Comparison of ENCODE assay signal across 19 cellular contexts in the genomic region with DNA sequence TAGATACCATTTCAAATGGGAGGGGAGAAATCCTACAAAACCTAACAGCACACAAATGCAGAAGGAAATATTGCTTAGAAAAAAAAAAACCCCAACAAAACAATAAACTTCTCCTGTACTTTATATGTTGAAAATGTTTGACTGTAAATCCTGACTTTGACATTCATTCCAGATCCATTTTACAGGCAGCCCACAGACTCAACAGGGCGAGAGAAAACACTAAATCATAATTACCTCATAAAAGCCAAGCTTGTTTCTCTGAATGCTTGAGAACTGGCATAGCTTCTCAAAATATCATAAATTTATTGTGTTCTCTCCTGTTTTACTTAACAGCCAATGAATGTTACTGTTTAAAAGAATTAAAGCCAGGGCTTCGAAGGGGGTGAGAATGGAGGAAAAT.
DNase-seq lines count a peak whose midpoint lies in the region; ATAC-seq and TF ChIP-seq lines count a peak whose summit lies in the region.
"Had no signal": no experiment of that assay in that cellular context is flagged by ENCODE, and none has a peak within 500 bp of the region (broad histone marks: within the 10 kb centered on the region; RNA-seq: fewer than 3 reads in every experiment).

No MANE protein-coding gene starts in this region.

- no peaks in the 10 kb centered on the region for H3K9me3 ChIP-seq in HEK293 (ENCODE audit: control insufficient read depth, insufficient read depth, low read depth, low read length)
- H3K9me3 ChIP-seq: BLaER1 treated with 17β-estradiol and CSF1 and Interleukin-3, amounts not matched to agents 10 nM and 100 nM; HAP-1 had no signal

- no peaks in the 10 kb centered on the region for H3K27me3 Mint-ChIP-seq in naive thymus-derived CD8-positive, alpha-beta T cell
- H3K27me3 Mint-ChIP-seq: B cell; CD4-positive, alpha-beta T cell; CD8-positive, alpha-beta memory T cell had no signal

- no peaks in the 10 kb centered on the region for H3K9me3 Mint-ChIP-seq in naive thymus-derived CD8-positive, alpha-beta T cell
- H3K9me3 Mint-ChIP-seq: CD4-positive, alpha-beta T cell; CD8-positive, alpha-beta memory T cell had no signal

- CTCF ChIA-PET in HEK293 (lab: Yijun Ruan, JAX), result no interaction called here

- peaks cover 3% of the 10 kb centered on the region; the same call in 1 of the 2 replicates for H3K4me1 ChIP-seq in HEK293 (ENCODE audit: control insufficient read depth, insufficient read depth, low read length)
- H3K4me1 ChIP-seq: HAP-1 had no signal

- POLR2A ChIA-PET in HEK293 (lab: Yijun Ruan, JAX), result no interaction called here
- POLR2A ChIA-PET in naive thymus-derived CD8-positive, alpha-beta T cell (lab: Charles Lee), result no interaction called here

- no peaks in the 10 kb centered on the region for H3K36me3 Mint-ChIP-seq in naive thymus-derived CD8-positive, alpha-beta T cell
- H3K36me3 Mint-ChIP-seq: CD14-positive monocyte had no signal

- peak; percentile 49 for DNase-seq in LNCaP clone FGC (ENCODE audit: low read depth)
- no peak for DNase-seq in left colon
- no peak for DNase-seq in naive thymus-derived CD8-positive, alpha-beta T cell
- DNase-seq: CD4-positive, alpha-beta T cell; CD8-positive, alpha-beta memory T cell; DMS 273 treated with DMSO at 0.1 percent for 48 hours; DMS79; EL; GDM1; GOT3 had no signal

- peak; percentile 46 for ATAC-seq in left colon
- no peak for ATAC-seq in GM21528 (IDR thresholded peaks at IDR 0.05; ENCODE audit: low FRiP score, unreplicated experiment)
- ATAC-seq in naive thymus-derived CD8-positive, alpha-beta T cell, result no peak
- ATAC-seq in GM19463 (IDR thresholded peaks at IDR 0.05; ENCODE audit: unreplicated experiment), result no peak
- ATAC-seq: GM12878 had no signal

- intact Hi-C loops in left colon (cut with DNase I, micrococcal nuclease), result no loop called here

- H3K27ac Mint-ChIP-seq in naive thymus-derived CD8-positive, alpha-beta T cell, result no peak overlapping the region
- H3K27ac Mint-ChIP-seq: B cell; CD14-positive monocyte; CD4-positive, alpha-beta T cell; CD8-positive, alpha-beta memory T cell had no signal

- H3K4me3 ChIP-seq in HEK293 (ENCODE audit: low read depth, low read length), result no peak overlapping the region
- H3K4me3 ChIP-seq in LNCaP clone FGC (ENCODE audit: low read depth, low read length), result no peak overlapping the region
- H3K4me3 ChIP-seq: BLaER1 treated with 17β-estradiol and CSF1 and Interleukin-3, amounts not matched to agents 10 nM and 100 nM; GM12878; HAP-1 had no signal

- no peaks in the 10 kb centered on the region for H3K36me3 ChIP-seq in HEK293 (ENCODE audit: control insufficient read depth in 2 of 2, insufficient read depth in 1 of 2, low read length in 2 of 2)
- H3K36me3 ChIP-seq: BLaER1 treated with 17β-estradiol and CSF1 and Interleukin-3, amounts not matched to agents 10 nM and 100 nM; HAP-1 had no signal

- H3K27ac ChIP-seq in HEK293 (ENCODE audit: extremely low read depth, low read depth, low read length), result no peak overlapping the region
- H3K27ac ChIP-seq: 22Rv1; BLaER1 treated with 17β-estradiol and CSF1 and Interleukin-3, amounts not matched to agents 10 nM and 100 nM had no signal

- H3K4me1 Mint-ChIP-seq in naive thymus-derived CD8-positive, alpha-beta T cell, result peaks cover 0 to 8% (median 5%) of the 10 kb centered on the region in 4 donors
- H3K4me1 Mint-ChIP-seq: CD8-positive, alpha-beta memory T cell had no signal

- no peak overlapping the region for H3K4me3 Mint-ChIP-seq in naive thymus-derived CD8-positive, alpha-beta T cell
- H3K4me3 Mint-ChIP-seq: B cell; CD14-positive monocyte; CD4-positive, alpha-beta T cell; CD8-positive, alpha-beta memory T cell had no signal

- TF ChIP-seq CTCF in HEK293 (tag by site-specific recombination; IDR thresholded peaks at IDR 0.05), result no peak
- TF ChIP-seq CTCF in LNCaP clone FGC (IDR thresholded peaks at IDR 0.05; ENCODE audit: control insufficient read depth, extremely low read depth, insufficient read depth), result no peak

TF ChIP-seq in HEK293, 187 proteins besides CTCF, POLR2A, EP300 and RAD21 (continues in another document):
- TF ChIP-seq ZNF274 (IDR thresholded peaks at IDR 0.05; ENCODE audit: low read length), result no peak
- TF ChIP-seq ZNF274 (tag by site-specific recombination; IDR thresholded peaks at IDR 0.05; ENCODE audit: borderline replicate concordance), result no peak
- 0 out of 2 replicates have a peak, but pooled peaks have one; percentile 12 for TF ChIP-seq ZFHX2 (tag by site-specific recombination; conservative IDR thresholded peaks at IDR 0.05)
- TF ChIP-seq, protein P1, sequence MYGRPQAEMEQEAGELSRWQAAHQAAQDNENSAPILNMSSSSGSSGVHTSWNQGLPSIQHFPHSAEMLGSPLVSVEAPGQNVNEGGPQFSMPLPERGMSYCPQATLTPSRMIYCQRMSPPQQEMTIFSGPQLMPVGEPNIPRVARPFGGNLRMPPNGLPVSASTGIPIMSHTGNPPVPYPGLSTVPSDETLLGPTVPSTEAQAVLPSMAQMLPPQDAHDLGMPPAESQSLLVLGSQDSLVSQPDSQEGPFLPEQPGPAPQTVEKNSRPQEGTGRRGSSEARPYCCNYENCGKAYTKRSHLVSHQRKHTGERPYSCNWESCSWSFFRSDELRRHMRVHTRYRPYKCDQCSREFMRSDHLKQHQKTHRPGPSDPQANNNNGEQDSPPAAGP (tag by site-specific recombination; IDR thresholded peaks at IDR 0.05), result no peak
- TF ChIP-seq, protein P2, sequence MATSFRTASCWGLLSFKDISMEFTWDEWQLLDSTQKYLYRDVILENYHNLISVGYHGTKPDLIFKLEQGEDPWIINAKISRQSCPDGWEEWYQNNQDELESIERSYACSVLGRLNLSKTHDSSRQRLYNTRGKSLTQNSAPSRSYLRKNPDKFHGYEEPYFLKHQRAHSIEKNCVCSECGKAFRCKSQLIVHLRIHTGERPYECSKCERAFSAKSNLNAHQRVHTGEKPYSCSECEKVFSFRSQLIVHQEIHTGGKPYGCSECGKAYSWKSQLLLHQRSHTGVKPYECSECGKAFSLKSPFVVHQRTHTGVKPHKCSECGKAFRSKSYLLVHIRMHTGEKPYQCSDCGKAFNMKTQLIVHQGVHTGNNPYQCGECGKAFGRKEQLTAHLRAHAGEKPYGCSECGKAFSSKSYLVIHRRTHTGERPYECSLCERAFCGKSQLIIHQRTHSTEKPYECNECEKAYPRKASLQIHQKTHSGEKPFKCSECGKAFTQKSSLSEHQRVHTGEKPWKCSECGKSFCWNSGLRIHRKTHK (tag by site-specific recombination; IDR thresholded peaks at IDR 0.05), result no peak
- TF ChIP-seq ZNF350 (tag by site-specific recombination; IDR thresholded peaks at IDR 0.05), result no peak
- TF ChIP-seq GLIS2 (tag by site-specific recombination; IDR thresholded peaks at IDR 0.05), result no peak
- no peak for TF ChIP-seq ZNF138 (tag by site-specific recombination; IDR thresholded peaks at IDR 0.05; ENCODE audit: borderline replicate concordance)
- TF ChIP-seq ZBTB7A (tag by site-specific recombination; IDR thresholded peaks at IDR 0.05; ENCODE audit: low read depth), result no peak
- no peak for TF ChIP-seq ZNF660 (tag by site-specific recombination; IDR thresholded peaks at IDR 0.05)
- TF ChIP-seq ZFP69B (tag by site-specific recombination; IDR thresholded peaks at IDR 0.05), result no peak
- TF ChIP-seq ZNF133 (tag by site-specific recombination; IDR thresholded peaks at IDR 0.05), result no peak
- TF ChIP-seq ZNF335 (tag by site-specific recombination; conservative IDR thresholded peaks at IDR 0.05), result peak; percentile 38; the same call in 1 of the 2 replicates
- TF ChIP-seq, protein P3, sequence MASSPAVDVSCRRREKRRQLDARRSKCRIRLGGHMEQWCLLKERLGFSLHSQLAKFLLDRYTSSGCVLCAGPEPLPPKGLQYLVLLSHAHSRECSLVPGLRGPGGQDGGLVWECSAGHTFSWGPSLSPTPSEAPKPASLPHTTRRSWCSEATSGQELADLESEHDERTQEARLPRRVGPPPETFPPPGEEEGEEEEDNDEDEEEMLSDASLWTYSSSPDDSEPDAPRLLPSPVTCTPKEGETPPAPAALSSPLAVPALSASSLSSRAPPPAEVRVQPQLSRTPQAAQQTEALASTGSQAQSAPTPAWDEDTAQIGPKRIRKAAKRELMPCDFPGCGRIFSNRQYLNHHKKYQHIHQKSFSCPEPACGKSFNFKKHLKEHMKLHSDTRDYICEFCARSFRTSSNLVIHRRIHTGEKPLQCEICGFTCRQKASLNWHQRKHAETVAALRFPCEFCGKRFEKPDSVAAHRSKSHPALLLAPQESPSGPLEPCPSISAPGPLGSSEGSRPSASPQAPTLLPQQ (tag by site-specific recombination; IDR thresholded peaks at IDR 0.05), result no peak
- TF ChIP-seq ZNF426 (tag by site-specific recombination; IDR thresholded peaks at IDR 0.05), result no peak
- TF ChIP-seq GFI1B (tag by site-specific recombination; IDR thresholded peaks at IDR 0.05), result no peak
- TF ChIP-seq ZNF404 (tag by site-specific recombination; IDR thresholded peaks at IDR 0.05), result no peak
- no peak for TF ChIP-seq ZNF24 (tag by site-specific recombination; IDR thresholded peaks at IDR 0.05)
- TF ChIP-seq, protein P4, sequence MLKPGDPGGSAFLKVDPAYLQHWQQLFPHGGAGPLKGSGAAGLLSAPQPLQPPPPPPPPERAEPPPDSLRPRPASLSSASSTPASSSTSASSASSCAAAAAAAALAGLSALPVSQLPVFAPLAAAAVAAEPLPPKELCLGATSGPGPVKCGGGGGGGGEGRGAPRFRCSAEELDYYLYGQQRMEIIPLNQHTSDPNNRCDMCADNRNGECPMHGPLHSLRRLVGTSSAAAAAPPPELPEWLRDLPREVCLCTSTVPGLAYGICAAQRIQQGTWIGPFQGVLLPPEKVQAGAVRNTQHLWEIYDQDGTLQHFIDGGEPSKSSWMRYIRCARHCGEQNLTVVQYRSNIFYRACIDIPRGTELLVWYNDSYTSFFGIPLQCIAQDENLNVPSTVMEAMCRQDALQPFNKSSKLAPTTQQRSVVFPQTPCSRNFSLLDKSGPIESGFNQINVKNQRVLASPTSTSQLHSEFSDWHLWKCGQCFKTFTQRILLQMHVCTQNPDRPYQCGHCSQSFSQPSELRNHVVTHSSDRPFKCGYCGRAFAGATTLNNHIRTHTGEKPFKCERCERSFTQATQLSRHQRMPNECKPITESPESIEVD (tag by site-specific recombination; IDR thresholded peaks at IDR 0.05), result peak; percentile 81; the same call in 1 of the 2 replicates
- no peak for TF ChIP-seq ZNF302 (tag by site-specific recombination; IDR thresholded peaks at IDR 0.05; ENCODE audit: low read depth)
- TF ChIP-seq ZNF473 (tag by site-specific recombination; IDR thresholded peaks at IDR 0.05), result no peak
- no peak for TF ChIP-seq ZBTB48 (tag by site-specific recombination; IDR thresholded peaks at IDR 0.05)
